Comparison of ENCODE assay signal across 13 cellular contexts in the genomic region with DNA sequence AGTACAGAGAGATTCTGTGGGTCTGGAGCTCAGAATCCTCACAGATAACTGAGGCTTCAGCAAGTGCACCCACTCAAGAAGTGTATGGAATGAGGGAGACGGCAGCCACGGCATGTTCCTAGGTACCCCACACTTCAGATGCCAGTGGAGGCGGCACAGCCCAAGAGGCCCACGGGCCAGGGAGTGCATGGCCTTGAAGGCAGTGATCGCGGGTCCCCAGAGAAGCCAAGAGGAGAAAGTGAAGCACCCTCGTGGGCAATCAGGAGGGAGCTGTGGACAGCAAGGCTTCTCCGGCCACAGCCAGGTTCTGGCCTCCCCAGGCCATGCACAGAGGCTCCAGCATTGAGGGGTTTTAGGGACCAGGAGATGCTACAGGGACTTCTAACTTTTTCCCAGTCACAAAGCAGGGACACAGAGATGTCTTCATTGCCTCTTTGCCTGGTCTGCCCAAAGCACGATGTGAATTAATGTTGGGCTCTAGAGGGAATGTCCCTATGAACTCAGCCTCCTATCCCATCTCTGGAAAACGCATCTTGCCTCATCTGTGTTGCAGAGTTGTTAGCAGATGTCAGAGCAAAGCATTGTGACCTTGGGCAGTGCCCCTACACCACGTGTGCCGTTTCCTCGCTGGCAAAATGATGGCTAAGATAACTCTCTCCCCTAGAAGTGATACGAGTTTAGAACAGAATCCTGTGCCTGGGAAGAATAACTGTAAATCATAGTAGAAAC.
"Had no signal": no experiment of that assay in that cellular context is flagged by ENCODE, and none has a peak within 500 bp of the region (broad histone marks: within the 10 kb centered on the region; RNA-seq: fewer than 3 reads in every experiment).

No MANE protein-coding gene starts in this region.

- ATAC-seq: activated CD4-positive, alpha-beta T cell treated with anti-CD3 and anti-CD28 coated beads for 36 hours had no signal

- H3K9me3 Mint-ChIP-seq: neural progenitor cell had no signal

- DNase-seq: activated CD4-positive, alpha-beta T cell treated with anti-CD3 and anti-CD28 coated beads for 36 hours; activated gamma-delta T cell; activated T-cell treated with anti-CD3 and anti-CD28 coated beads, Interleukin-2, amount 50 U/mL, for 48 hours; central memory CD4-positive, alpha-beta T cell; cortex of kidney; erythroblast; kidney; small intestine; T-helper 1 cell; transverse colon had no signal

- H3K27ac Mint-ChIP-seq: activated CD4-positive, alpha-beta T cell treated with anti-CD3 and anti-CD28 coated beads for 36 hours; neural progenitor cell had no signal

- H3K27ac ChIP-seq: hepatocyte, neural progenitor cell, right atrium auricular region, transverse colon had no signal

- H3K4me3 Mint-ChIP-seq: activated CD4-positive, alpha-beta T cell treated with anti-CD3 and anti-CD28 coated beads for 36 hours; neural progenitor cell had no signal
